In the genomic region with DNA sequence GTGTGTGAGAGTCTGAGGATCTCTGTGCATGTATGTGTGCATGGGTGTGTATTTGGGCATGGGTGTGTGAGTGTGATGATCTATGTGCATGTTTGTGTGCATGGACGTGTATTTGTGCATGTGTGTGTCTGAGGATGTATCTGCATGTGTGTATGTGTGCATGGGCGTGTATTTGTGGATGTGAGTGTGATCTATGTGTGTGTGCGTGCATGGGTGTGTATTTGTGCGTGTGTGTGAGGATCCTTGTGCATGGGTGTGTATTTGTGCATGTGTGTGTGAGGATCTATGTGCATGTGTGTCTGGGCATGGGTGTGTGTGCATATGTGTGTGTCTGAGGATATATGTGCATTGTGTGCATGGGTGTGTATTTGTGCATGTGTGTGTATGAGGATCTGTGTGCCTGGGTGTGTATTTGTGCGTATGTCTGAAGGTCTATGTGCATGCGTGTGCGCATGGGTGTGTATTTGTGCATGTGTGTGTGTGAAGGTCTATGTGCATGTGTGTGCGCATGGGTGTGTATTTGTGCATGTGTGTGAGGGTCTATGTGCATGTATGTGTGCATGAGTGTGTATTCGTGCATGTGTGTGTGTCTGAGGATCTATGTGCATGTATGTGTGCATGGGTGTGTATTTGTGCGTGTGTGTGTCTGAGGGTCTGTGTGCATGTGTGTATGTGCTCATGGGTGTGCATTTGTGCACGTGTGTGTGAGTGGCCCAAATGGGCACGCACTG, we compare ENCODE assay signal across 25 cellular contexts. TPM values are rescaled to one million over a fixed set of nuclear protein-coding genes. Genes with fewer than 3 reads are reported as not detected.
"Had no signal": no experiment of that assay in that cellular context is flagged by ENCODE, and none has a peak within 500 bp of the region (broad histone marks: within the 10 kb centered on the region; RNA-seq: fewer than 3 reads in every experiment).

No MANE protein-coding gene starts in this region.

- H3K9me3 Mint-ChIP-seq: neural crest cell, T-cell had no signal

- FAIRE-seq: frontal cortex had no signal

- H3K79me2 ChIP-seq: hepatocyte had no signal

- H3K27me3 Mint-ChIP-seq: activated naive CD8-positive, alpha-beta T cell had no signal

- H3K27me3 ChIP-seq: testis had no signal

- H3K9me3 ChIP-seq: colonic mucosa, testis, upper lobe of right lung had no signal

- H3K27ac ChIP-seq: breast epithelium, colonic mucosa, esophagus muscularis mucosa, hepatocyte, left lung, spleen, testis, upper lobe of right lung had no signal

- H3K36me3 Mint-ChIP-seq: activated naive CD8-positive, alpha-beta T cell; T-cell had no signal

- H3K4me3 Mint-ChIP-seq: activated CD4-positive, alpha-beta memory T cell treated with anti-CD3 and anti-CD28 coated beads, Interleukin-2, amount 10 ng/mL, durations not matched to agents 7 days and 5 days; activated naive CD8-positive, alpha-beta T cell; neural crest cell had no signal

- DNase-seq: activated CD4-positive, alpha-beta memory T cell treated with anti-CD3 and anti-CD28 coated beads, Interleukin-2, amount 10 ng/mL, durations not matched to agents 7 days and 5 days; activated CD4-positive, alpha-beta T cell treated with anti-CD3 and anti-CD28 coated beads for 48 hours; activated CD4-positive, CD25-positive, alpha-beta regulatory T cell; activated naive CD4-positive, alpha-beta T cell; activated T-cell treated with anti-CD3 and anti-CD28 coated beads for 4 hours; amniotic stem cell; colonic mucosa; glutamatergic neuron; kidney glomerular epithelial cell; left lung; naive thymus-derived CD4-positive, alpha-beta T cell; retina; spleen; stimulated activated CD4-positive, alpha-beta T cell treated with anti-CD3 and anti-CD28 coated beads, Interleukin-4, amount 100 ng/mL, for 1 hour; stimulated activated naive CD4-positive, alpha-beta T cell; T-cell; testis; upper lobe of right lung had no signal

- ATAC-seq: left lung; naive thymus-derived CD4-positive, alpha-beta T cell; T-cell; upper lobe of right lung had no signal

- H3K4me1 ChIP-seq: breast epithelium, colonic mucosa, left lung, testis, upper lobe of right lung had no signal

- H3K4me3 ChIP-seq: breast epithelium, colonic mucosa, esophagus muscularis mucosa, hepatocyte, left lung, lung, spleen, testis, upper lobe of right lung had no signal

- H3K4me1 Mint-ChIP-seq: neural crest cell had no signal

- H3K4me2 ChIP-seq: hepatocyte had no signal

- H2AFZ ChIP-seq: hepatocyte had no signal

- H3K36me3 ChIP-seq: breast epithelium, colonic mucosa, esophagus muscularis mucosa, upper lobe of right lung had no signal

- H3K27ac Mint-ChIP-seq: activated CD4-positive, alpha-beta memory T cell treated with anti-CD3 and anti-CD28 coated beads, Interleukin-2, amount 10 ng/mL, durations not matched to agents 7 days and 5 days; activated naive CD8-positive, alpha-beta T cell; T-cell had no signal

RNA-seq across cellular contexts. Expression of a gene that starts 26.5 kb away (rescaled TPM):
- total RNA-seq: neural crest cell had no signal
